ENCODE assay signal across 17 cellular contexts in the genomic region with DNA sequence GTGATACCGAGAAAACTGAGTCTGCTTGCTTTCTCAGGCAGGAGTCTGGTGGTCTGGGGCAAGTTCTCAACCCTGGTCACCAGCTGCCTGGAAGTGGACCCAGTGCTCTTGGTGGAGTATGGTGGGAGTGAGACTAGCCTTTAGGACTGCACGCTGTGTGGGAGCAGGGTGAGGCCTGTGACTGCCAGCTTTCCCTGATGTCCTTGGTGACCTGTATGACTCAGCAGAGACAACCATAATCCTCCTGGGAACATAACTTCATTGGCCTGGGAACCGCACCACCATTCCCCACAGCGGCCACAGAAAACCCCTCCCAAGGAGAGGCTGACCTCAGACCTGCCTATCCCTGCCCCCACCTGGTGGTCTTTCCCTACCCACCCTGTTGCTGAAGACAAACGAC.
"Had no signal": no experiment of that assay in that cellular context is flagged by ENCODE, and none has a peak within 500 bp of the region (broad histone marks: within the 10 kb centered on the region; RNA-seq: fewer than 3 reads in every experiment).

No MANE protein-coding gene starts in this region.

- DNase-seq: effector CD8-positive, alpha-beta T cell; heart left ventricle; hippocampal formation; kidney glomerular epithelial cell; mesendoderm; naive thymus-derived CD8-positive, alpha-beta T cell; psoas muscle; retina; spleen; stimulated activated CD4-positive, alpha-beta T cell treated with anti-CD3 and anti-CD28 coated beads, Interleukin-15, amount 100 ng/mL, for 24 hours; stimulated activated CD4-positive, alpha-beta T cell treated with anti-CD3 and anti-CD28 coated beads, Interleukin-1b, Interleukin-23, amount 100 ng/mL, for 48 hours; stimulated activated CD4-positive, alpha-beta T cell treated with anti-CD3 and anti-CD28 coated beads, Interleukin-4, amount 100 ng/mL, for 24 hours; stimulated activated naive B cell treated with anti-CD40 and anti-IgM and Interleukin-4, amounts not matched to agents 10 μg/mL and 1 μg/mL and 100 μg/mL, for 72 hours; stimulated activated naive CD8-positive, alpha-beta T cell treated with anti-CD3 and anti-CD28 coated beads, Interleukin-15, amount 100 ng/mL, for 72 hours; testis had no signal

- ATAC-seq: esophagus mucosa; heart left ventricle; naive thymus-derived CD8-positive, alpha-beta T cell; psoas muscle; sciatic nerve; stimulated activated naive B cell treated with anti-CD40 and anti-IgM and Interleukin-4, amounts not matched to agents 10 μg/mL and 1 μg/mL and 100 μg/mL, for 72 hours; stimulated activated naive CD8-positive, alpha-beta T cell treated with anti-CD3 and anti-CD28 coated beads, Interleukin-15, amount 100 ng/mL, for 72 hours had no signal
